In the genomic region with DNA sequence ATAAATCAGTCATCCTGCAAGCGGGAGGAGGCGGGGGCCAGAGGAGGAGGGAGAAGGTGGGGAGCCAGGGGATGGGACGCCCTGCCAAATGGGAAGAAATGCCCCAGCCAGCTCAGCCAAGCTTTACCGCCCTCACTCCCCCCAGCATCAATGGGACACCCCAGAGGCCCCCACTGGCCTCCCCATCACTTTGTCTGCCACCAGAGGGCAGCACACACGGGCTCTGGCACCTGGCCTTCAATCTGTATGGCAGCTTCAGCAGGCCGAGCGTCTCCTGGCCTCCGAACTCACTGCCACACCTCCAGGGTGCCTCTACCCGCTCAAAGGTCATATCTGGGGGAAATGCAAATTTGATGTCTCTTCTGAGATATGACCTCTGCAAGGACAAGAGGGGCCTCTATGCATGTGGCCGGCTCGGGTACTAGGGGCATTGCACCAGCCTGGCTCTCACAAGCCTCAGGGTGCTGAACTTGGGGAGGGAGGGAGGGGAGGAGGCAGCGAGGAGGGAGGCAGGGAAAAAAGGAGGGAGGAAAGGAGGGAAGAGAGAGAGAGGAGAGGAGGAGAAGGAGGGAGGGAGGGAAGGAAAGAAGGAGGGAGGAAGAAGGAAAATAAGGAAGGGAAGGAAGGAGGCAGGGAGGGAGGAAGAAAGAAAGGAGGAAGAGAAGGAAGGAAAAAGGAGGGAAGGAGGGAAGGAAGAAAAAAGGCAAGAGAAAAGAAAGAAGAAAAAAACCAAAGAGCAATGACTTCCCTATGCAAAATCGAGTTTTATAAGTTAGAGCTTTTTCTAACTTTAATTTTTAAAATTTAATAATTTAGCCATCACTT, we compare ENCODE assay signal across 1 cellular context.
TF ChIP-seq lines count a peak whose summit lies in the region.

No MANE protein-coding gene starts in this region.

TF ChIP-seq in HepG2, 621 proteins besides CTCF, POLR2A, EP300 and RAD21 (continues in another document):
- TF ChIP-seq RXRA (CRISPR knock-in tag; IDR thresholded peaks at IDR 0.05) (peak; percentile 43; the same call in 1 of the 2 replicates), SNAI1 (CRISPR knock-in tag; IDR thresholded peaks at IDR 0.05; ENCODE audit: borderline replicate concordance) (no peak), ZFP62 (CRISPR knock-in tag; IDR thresholded peaks at IDR 0.05) (no peak), BORCS8-MEF2B (CRISPR knock-in tag; IDR thresholded peaks at IDR 0.05) (0 out of 2 replicates have a peak, but pooled peaks have one; percentile 31), ERF (CRISPR knock-in tag; IDR thresholded peaks at IDR 0.05) (0 out of 2 replicates have a peak, but pooled peaks have one; percentile 33), KDM2A (CRISPR knock-in tag; IDR thresholded peaks at IDR 0.05; ENCODE audit: borderline replicate concordance, low read depth) (peak; percentile 51; the same call in 1 of the 2 replicates), ZNF644 (CRISPR knock-in tag; IDR thresholded peaks at IDR 0.05; ENCODE audit: low read depth) (0 out of 2 replicates have a peak, but pooled peaks have one; percentile 44), JARID2 (CRISPR knock-in tag; IDR thresholded peaks at IDR 0.05; ENCODE audit: insufficient replicate concordance) (no peak), ZBTB7A (CRISPR knock-in tag; IDR thresholded peaks at IDR 0.05) (no peak), ASH2L (IDR thresholded peaks at IDR 0.05; ENCODE audit: insufficient read length, low read depth, low read length) (peak; percentile 46), HNRNPLL (IDR thresholded peaks at IDR 0.05; ENCODE audit: low read depth, low read length, poor library complexity, severe bottlenecking) (peak; percentile 44), ZNF160 (CRISPR knock-in tag; IDR thresholded peaks at IDR 0.05) (no peak), KLF16 (CRISPR knock-in tag; IDR thresholded peaks at IDR 0.05) (peak in 1 of 2 experiments; percentile 60; a peak in 1 of 4 replicates), TEAD3 (CRISPR knock-in tag; optimal IDR thresholded peaks at IDR 0.05; ENCODE audit: borderline replicate concordance) (peak; percentile 55), SMC3 (IDR thresholded peaks at IDR 0.05; ENCODE audit: low read length) (peak; percentile 28; the same call in 1 of the 2 replicates), PCBP2 (optimal IDR thresholded peaks at IDR 0.05; ENCODE audit: low read depth, low read length, poor library complexity, severe bottlenecking) (peak; percentile 71), RARG (CRISPR knock-in tag; IDR thresholded peaks at IDR 0.05; ENCODE audit: low read depth) (no peak), ZNF17 (CRISPR knock-in tag; IDR thresholded peaks at IDR 0.05) (no peak), SKI (IDR thresholded peaks at IDR 0.05; ENCODE audit: partially characterized antibody) (peak; percentile 52), YY1 (IDR thresholded peaks at IDR 0.05; ENCODE audit: insufficient read depth, insufficient replicate concordance, low read depth, low read length) (peak; percentile 27), ARHGAP35 (CRISPR knock-in tag; IDR thresholded peaks at IDR 0.05; ENCODE audit: borderline replicate concordance) (no peak), KAT8 (CRISPR knock-in tag; IDR thresholded peaks at IDR 0.05) (0 out of 2 replicates have a peak, but pooled peaks have one; percentile 36), PHF21A (CRISPR knock-in tag; IDR thresholded peaks at IDR 0.05) (peak; percentile 45), LCORL (IDR thresholded peaks at IDR 0.05) (no peak), LCORL (CRISPR knock-in tag; IDR thresholded peaks at IDR 0.05) (peak; percentile 28; the same call in 1 of the 2 replicates), ZNF614 (CRISPR knock-in tag; IDR thresholded peaks at IDR 0.05; ENCODE audit: borderline replicate concordance) (no peak), FOXK1 (CRISPR knock-in tag; IDR thresholded peaks at IDR 0.05; ENCODE audit: borderline replicate concordance, low read depth) (no peak), HDAC2 (CRISPR knock-in tag; IDR thresholded peaks at IDR 0.05) (peak; percentile 82), ZNF747 (CRISPR knock-in tag; IDR thresholded peaks at IDR 0.05; ENCODE audit: borderline replicate concordance) (no peak), RARA (CRISPR knock-in tag; IDR thresholded peaks at IDR 0.05) (0 out of 2 replicates have a peak, but pooled peaks have one; percentile 17)
- TF ChIP-seq, protein P1, sequence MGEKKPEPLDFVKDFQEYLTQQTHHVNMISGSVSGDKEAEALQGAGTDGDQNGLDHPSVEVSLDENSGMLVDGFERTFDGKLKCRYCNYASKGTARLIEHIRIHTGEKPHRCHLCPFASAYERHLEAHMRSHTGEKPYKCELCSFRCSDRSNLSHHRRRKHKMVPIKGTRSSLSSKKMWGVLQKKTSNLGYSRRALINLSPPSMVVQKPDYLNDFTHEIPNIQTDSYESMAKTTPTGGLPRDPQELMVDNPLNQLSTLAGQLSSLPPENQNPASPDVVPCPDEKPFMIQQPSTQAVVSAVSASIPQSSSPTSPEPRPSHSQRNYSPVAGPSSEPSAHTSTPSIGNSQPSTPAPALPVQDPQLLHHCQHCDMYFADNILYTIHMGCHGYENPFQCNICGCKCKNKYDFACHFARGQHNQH (CRISPR knock-in tag; IDR thresholded peaks at IDR 0.05), result peak; percentile 43; the same call in 1 of the 2 replicates
- TF ChIP-seq, protein P2, sequence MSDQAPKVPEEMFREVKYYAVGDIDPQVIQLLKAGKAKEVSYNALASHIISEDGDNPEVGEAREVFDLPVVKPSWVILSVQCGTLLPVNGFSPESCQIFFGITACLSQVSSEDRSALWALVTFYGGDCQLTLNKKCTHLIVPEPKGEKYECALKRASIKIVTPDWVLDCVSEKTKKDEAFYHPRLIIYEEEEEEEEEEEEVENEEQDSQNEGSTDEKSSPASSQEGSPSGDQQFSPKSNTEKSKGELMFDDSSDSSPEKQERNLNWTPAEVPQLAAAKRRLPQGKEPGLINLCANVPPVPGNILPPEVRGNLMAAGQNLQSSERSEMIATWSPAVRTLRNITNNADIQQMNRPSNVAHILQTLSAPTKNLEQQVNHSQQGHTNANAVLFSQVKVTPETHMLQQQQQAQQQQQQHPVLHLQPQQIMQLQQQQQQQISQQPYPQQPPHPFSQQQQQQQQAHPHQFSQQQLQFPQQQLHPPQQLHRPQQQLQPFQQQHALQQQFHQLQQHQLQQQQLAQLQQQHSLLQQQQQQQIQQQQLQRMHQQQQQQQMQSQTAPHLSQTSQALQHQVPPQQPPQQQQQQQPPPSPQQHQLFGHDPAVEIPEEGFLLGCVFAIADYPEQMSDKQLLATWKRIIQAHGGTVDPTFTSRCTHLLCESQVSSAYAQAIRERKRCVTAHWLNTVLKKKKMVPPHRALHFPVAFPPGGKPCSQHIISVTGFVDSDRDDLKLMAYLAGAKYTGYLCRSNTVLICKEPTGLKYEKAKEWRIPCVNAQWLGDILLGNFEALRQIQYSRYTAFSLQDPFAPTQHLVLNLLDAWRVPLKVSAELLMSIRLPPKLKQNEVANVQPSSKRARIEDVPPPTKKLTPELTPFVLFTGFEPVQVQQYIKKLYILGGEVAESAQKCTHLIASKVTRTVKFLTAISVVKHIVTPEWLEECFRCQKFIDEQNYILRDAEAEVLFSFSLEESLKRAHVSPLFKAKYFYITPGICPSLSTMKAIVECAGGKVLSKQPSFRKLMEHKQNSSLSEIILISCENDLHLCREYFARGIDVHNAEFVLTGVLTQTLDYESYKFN (CRISPR knock-in tag; conservative IDR thresholded peaks at IDR 0.05), result peak; percentile 79
- TF ChIP-seq, protein P3, sequence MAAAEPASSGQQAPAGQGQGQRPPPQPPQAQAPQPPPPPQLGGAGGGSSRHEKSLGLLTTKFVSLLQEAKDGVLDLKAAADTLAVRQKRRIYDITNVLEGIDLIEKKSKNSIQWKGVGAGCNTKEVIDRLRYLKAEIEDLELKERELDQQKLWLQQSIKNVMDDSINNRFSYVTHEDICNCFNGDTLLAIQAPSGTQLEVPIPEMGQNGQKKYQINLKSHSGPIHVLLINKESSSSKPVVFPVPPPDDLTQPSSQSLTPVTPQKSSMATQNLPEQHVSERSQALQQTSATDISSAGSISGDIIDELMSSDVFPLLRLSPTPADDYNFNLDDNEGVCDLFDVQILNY (CRISPR knock-in tag; conservative IDR thresholded peaks at IDR 0.05), result no peak
- TF ChIP-seq, protein P4, sequence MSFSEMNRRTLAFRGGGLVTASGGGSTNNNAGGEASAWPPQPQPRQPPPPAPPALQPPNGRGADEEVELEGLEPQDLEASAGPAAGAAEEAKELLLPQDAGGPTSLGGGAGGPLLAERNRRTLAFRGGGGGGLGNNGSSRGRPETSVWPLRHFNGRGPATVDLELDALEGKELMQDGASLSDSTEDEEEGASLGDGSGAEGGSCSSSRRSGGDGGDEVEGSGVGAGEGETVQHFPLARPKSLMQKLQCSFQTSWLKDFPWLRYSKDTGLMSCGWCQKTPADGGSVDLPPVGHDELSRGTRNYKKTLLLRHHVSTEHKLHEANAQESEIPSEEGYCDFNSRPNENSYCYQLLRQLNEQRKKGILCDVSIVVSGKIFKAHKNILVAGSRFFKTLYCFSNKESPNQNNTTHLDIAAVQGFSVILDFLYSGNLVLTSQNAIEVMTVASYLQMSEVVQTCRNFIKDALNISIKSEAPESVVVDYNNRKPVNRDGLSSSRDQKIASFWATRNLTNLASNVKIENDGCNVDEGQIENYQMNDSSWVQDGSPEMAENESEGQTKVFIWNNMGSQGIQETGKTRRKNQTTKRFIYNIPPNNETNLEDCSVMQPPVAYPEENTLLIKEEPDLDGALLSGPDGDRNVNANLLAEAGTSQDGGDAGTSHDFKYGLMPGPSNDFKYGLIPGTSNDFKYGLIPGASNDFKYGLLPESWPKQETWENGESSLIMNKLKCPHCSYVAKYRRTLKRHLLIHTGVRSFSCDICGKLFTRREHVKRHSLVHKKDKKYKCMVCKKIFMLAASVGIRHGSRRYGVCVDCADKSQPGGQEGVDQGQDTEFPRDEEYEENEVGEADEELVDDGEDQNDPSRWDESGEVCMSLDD (CRISPR knock-in tag; IDR thresholded peaks at IDR 0.05; ENCODE audit: borderline replicate concordance), result peak; percentile 83; the same call in 1 of the 2 replicates
- TF ChIP-seq, protein P5, sequence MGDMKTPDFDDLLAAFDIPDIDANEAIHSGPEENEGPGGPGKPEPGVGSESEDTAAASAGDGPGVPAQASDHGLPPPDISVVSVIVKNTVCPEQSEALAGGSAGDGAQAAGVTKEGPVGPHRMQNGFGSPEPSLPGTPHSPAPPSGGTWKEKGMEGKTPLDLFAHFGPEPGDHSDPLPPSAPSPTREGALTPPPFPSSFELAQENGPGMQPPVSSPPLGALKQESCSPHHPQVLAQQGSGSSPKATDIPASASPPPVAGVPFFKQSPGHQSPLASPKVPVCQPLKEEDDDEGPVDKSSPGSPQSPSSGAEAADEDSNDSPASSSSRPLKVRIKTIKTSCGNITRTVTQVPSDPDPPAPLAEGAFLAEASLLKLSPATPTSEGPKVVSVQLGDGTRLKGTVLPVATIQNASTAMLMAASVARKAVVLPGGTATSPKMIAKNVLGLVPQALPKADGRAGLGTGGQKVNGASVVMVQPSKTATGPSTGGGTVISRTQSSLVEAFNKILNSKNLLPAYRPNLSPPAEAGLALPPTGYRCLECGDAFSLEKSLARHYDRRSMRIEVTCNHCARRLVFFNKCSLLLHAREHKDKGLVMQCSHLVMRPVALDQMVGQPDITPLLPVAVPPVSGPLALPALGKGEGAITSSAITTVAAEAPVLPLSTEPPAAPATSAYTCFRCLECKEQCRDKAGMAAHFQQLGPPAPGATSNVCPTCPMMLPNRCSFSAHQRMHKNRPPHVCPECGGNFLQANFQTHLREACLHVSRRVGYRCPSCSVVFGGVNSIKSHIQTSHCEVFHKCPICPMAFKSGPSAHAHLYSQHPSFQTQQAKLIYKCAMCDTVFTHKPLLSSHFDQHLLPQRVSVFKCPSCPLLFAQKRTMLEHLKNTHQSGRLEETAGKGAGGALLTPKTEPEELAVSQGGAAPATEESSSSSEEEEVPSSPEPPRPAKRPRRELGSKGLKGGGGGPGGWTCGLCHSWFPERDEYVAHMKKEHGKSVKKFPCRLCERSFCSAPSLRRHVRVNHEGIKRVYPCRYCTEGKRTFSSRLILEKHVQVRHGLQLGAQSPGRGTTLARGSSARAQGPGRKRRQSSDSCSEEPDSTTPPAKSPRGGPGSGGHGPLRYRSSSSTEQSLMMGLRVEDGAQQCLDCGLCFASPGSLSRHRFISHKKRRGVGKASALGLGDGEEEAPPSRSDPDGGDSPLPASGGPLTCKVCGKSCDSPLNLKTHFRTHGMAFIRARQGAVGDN (CRISPR knock-in tag; IDR thresholded peaks at IDR 0.05), result peak; percentile 61
- TF ChIP-seq, protein P6, sequence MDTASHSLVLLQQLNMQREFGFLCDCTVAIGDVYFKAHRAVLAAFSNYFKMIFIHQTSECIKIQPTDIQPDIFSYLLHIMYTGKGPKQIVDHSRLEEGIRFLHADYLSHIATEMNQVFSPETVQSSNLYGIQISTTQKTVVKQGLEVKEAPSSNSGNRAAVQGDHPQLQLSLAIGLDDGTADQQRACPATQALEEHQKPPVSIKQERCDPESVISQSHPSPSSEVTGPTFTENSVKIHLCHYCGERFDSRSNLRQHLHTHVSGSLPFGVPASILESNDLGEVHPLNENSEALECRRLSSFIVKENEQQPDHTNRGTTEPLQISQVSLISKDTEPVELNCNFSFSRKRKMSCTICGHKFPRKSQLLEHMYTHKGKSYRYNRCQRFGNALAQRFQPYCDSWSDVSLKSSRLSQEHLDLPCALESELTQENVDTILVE (CRISPR knock-in tag; IDR thresholded peaks at IDR 0.05), result 0 out of 2 replicates have a peak, but pooled peaks have one; percentile 26
- TF ChIP-seq, protein P7, sequence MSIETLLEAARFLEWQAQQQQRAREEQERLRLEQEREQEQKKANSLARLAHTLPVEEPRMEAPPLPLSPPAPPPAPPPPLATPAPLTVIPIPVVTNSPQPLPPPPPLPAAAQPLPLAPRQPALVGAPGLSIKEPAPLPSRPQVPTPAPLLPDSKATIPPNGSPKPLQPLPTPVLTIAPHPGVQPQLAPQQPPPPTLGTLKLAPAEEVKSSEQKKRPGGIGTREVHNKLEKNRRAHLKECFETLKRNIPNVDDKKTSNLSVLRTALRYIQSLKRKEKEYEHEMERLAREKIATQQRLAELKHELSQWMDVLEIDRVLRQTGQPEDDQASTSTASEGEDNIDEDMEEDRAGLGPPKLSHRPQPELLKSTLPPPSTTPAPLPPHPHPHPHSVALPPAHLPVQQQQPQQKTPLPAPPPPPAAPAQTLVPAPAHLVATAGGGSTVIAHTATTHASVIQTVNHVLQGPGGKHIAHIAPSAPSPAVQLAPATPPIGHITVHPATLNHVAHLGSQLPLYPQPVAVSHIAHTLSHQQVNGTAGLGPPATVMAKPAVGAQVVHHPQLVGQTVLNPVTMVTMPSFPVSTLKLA (IDR thresholded peaks at IDR 0.05), result no peak
- TF ChIP-seq, protein P8, sequence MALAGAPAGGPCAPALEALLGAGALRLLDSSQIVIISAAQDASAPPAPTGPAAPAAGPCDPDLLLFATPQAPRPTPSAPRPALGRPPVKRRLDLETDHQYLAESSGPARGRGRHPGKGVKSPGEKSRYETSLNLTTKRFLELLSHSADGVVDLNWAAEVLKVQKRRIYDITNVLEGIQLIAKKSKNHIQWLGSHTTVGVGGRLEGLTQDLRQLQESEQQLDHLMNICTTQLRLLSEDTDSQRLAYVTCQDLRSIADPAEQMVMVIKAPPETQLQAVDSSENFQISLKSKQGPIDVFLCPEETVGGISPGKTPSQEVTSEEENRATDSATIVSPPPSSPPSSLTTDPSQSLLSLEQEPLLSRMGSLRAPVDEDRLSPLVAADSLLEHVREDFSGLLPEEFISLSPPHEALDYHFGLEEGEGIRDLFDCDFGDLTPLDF (CRISPR knock-in tag; IDR thresholded peaks at IDR 0.05), result no peak
- TF ChIP-seq, protein P9, sequence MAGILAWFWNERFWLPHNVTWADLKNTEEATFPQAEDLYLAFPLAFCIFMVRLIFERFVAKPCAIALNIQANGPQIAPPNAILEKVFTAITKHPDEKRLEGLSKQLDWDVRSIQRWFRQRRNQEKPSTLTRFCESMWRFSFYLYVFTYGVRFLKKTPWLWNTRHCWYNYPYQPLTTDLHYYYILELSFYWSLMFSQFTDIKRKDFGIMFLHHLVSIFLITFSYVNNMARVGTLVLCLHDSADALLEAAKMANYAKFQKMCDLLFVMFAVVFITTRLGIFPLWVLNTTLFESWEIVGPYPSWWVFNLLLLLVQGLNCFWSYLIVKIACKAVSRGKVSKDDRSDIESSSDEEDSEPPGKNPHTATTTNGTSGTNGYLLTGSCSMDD (CRISPR knock-in tag; IDR thresholded peaks at IDR 0.05), result no peak
